ENCODE assay signal across 8 cellular contexts in the genomic region with DNA sequence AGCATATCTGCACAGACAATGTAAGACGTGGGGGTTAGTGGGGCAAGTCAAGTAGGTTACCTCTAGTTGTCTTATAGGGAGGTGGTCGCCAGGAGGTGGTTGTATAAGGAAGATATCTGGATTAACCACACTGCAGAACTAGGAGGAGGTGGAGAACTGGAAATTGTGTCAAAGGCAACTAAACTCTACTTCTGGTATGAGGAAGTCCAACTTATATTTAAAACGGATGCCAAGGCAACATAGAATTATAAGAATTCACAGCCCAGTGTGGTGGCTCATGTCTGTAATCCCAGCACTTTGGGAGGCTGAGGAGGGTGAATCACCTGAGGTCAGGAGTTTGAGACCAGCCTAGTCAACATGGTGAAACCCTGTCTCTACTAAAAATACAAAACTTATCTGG. TPM values are rescaled to one million over a fixed set of nuclear protein-coding genes. Genes with fewer than 3 reads are reported as not detected.
A peak's percentile ranks its signal among the peaks of the same experiment; 100 is the strongest.
DNase-seq lines count a peak whose midpoint lies in the region; ATAC-seq, FAIRE-seq and TF ChIP-seq lines count a peak whose summit lies in the region.
"Not testable (repeated sequence)": the region's sequence is repeated elsewhere in the genome, so short reads cannot be mapped to it uniquely, and the experiment has no call there.

No MANE protein-coding gene starts in this region.

- H3K36me3 Mint-ChIP-seq in astrocyte (ENCODE audit: low read depth, unreplicated experiment), result peaks cover 10% of the 10 kb centered on the region

- H3K27ac Mint-ChIP-seq in astrocyte (ENCODE audit: unreplicated experiment), result peak overlapping the region; percentile 0

- not testable (repeated sequence) for H3K4me3 Mint-ChIP-seq in astrocyte (ENCODE audit: unreplicated experiment)

- H3K9me3 Mint-ChIP-seq in astrocyte (ENCODE audit: unreplicated experiment), result not testable (repeated sequence)

- in situ Hi-C loops in Caki2 (cut with HindIII; ENCODE audit: low pct_unique_long_range_greater_than_20kb, low sequenced_read_pairs), result not testable (repeated sequence)

- H3K79me2 ChIP-seq in astrocyte (ENCODE audit: insufficient read depth, low read length), result not testable (repeated sequence)

- H3K4me1 ChIP-seq in astrocyte (ENCODE audit: insufficient read depth, low read length); upper lobe of right lung: not testable (repeated sequence)

- H3K4me3 ChIP-seq in astrocyte (ENCODE audit: insufficient read depth, low read depth, low read length); upper lobe of right lung: not testable (repeated sequence)

- intact Hi-C loops in upper lobe of right lung (cut with DNase I), result not testable (repeated sequence)

- H3K27ac ChIP-seq in astrocyte (ENCODE audit: low read depth, low read length); upper lobe of right lung: not testable (repeated sequence)

- not testable (repeated sequence) for H4K20me1 ChIP-seq in astrocyte (ENCODE audit: insufficient read depth, low read length)

- ATAC-seq in esophagus mucosa, result peak; percentile 63
- peak; percentile 57 for ATAC-seq in upper lobe of right lung

- DNase-seq in Caki2 (ENCODE audit: low read depth), result peak; percentile 33
- peak; percentile 40 for DNase-seq in HCEC 1CT
- peak; percentile 79 for DNase-seq in M059J (ENCODE audit: low read depth)
- DNase-seq in RCC 7860 (ENCODE audit: low spot score), result peak; percentile 45
- peak; percentile 43 for DNase-seq in astrocyte (ENCODE audit: low read depth)
- DNase-seq in kidney tubule cell (ENCODE audit: low spot score), result peak; percentile 83
- DNase-seq in upper lobe of right lung, result not testable (repeated sequence)

- not testable (repeated sequence) for H2AFZ ChIP-seq in astrocyte (ENCODE audit: low read depth, low read length)

- not testable (repeated sequence) for H3K4me2 ChIP-seq in astrocyte (ENCODE audit: low read length)

- not testable (repeated sequence) for FAIRE-seq in RCC 7860 (lab: Jason Lieb, UNC); astrocyte (lab: Jason Lieb, UNC)

- H3K4me1 Mint-ChIP-seq in astrocyte (ENCODE audit: low read depth, unreplicated experiment), result not testable (repeated sequence)

- not testable (repeated sequence) for H3K9me3 ChIP-seq in astrocyte (ENCODE audit: insufficient read depth, low read depth, low read length); upper lobe of right lung

- H3K27me3 ChIP-seq in astrocyte (ENCODE audit: insufficient read depth, low read length); upper lobe of right lung: not testable (repeated sequence)

- not testable (repeated sequence) for H3K9ac ChIP-seq in astrocyte (ENCODE audit: low read length)

- not testable (repeated sequence) for H3K36me3 ChIP-seq in astrocyte (ENCODE audit: insufficient read depth, low read length); upper lobe of right lung

- not testable (repeated sequence) for TF ChIP-seq CTCF in astrocyte (IDR thresholded peaks at IDR 0.05; ENCODE audit: insufficient read depth, low read depth, low read length); upper lobe of right lung (IDR thresholded peaks at IDR 0.05)

- not testable (repeated sequence) for H3K27me3 Mint-ChIP-seq in astrocyte (ENCODE audit: low read depth, unreplicated experiment)

RNA-seq across cellular contexts. Expression of gene CNIH3, which starts 44.1 kb away (rescaled TPM):
- total RNA-seq in Caki2 (2014; rRNA removed; shearing (Covaris generic); ENCODE audit: low replicate concordance), result 0.81 and 0.95 TPM in 2 replicates
- 21.4 and 23.5 TPM in 2 replicates for total RNA-seq in M059J (2014; rRNA removed; shearing (Covaris generic))
- 7.7 and 8.5 TPM in 2 replicates for total RNA-seq in astrocyte
- 2.1 TPM for total RNA-seq in esophagus mucosa
- total RNA-seq in upper lobe of right lung, result 4.8 TPM
